10 cellular contexts compared by ENCODE assay signal in the genomic region with DNA sequence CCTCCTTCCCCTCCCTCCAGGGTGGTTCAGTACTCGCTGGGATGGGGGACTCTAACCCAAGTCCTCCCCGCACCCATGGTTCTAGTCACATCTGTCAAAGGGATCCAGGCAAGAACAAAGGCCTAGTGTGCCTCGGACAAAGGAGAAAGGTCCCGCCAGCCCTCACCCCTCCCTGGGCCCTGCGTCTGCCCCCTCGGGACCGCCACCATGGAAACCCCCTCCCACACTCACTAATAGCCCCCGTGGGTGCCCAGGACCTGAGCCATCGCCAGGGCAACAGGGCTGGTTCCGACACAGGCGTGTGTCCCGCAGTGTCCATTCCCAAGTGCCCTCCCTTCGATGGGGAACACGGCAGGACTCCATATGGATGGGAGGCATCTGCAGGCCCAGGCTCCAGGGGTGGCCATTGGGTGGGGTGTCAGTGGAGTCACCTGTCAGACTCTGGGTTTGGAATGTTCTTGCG. TPM values are rescaled to one million over a fixed set of nuclear protein-coding genes. Genes with fewer than 3 reads are reported as not detected.
A peak's percentile ranks its signal among the peaks of the same experiment; 100 is the strongest.
DNase-seq lines count a peak whose midpoint lies in the region; ATAC-seq and TF ChIP-seq lines count a peak whose summit lies in the region.
"Had no signal": no experiment of that assay in that cellular context is flagged by ENCODE, and none has a peak within 500 bp of the region (broad histone marks: within the 10 kb centered on the region; RNA-seq: fewer than 3 reads in every experiment).

No MANE protein-coding gene starts in this region.

- CTCF ChIA-PET in activated naive CD4-positive, alpha-beta T cell treated with anti-CD3 and anti-CD28 coated beads for 36 hours (lab: Charles Lee): no interaction called here

- peaks cover 23% of the 10 kb centered on the region for H3K36me3 Mint-ChIP-seq in activated naive CD4-positive, alpha-beta T cell treated with anti-CD3 and anti-CD28 coated beads for 36 hours (ENCODE audit: low read depth)
- peaks cover 42% of the 10 kb centered on the region for H3K36me3 Mint-ChIP-seq in activated T-helper 2 cell treated with anti-CD3 and anti-CD28 coated beads, Interferon-gamma antibody, Interleukin-2, Interleukin-4, amounts not matched to agents 10 μg/mL and 5 μg/mL and 100 μg/mL, durations not matched to agents 14 hours and 24 hours and 36 hours (ENCODE audit: low read depth)
- peaks cover 14% of the 10 kb centered on the region for H3K36me3 Mint-ChIP-seq in memory B cell

- ATAC-seq in memory B cell (ENCODE audit: low read depth) (no peak), left cardiac atrium (no peak)

- no peaks in the 10 kb centered on the region for H3K9me3 Mint-ChIP-seq in activated naive CD4-positive, alpha-beta T cell treated with anti-CD3 and anti-CD28 coated beads for 36 hours
- H3K9me3 Mint-ChIP-seq in activated T-helper 2 cell treated with anti-CD3 and anti-CD28 coated beads, Interferon-gamma antibody, Interleukin-2, Interleukin-4, amounts not matched to agents 10 μg/mL and 5 μg/mL and 100 μg/mL, durations not matched to agents 14 hours and 24 hours and 36 hours: no peaks in the 10 kb centered on the region
- H3K9me3 Mint-ChIP-seq in memory B cell: no peaks in the 10 kb centered on the region

- peaks cover 0 to 55% (median 37%) of the 10 kb centered on the region in 4 donors for H3K4me1 ChIP-seq in tibial nerve

- peaks cover 80% of the 10 kb centered on the region for H3K4me1 Mint-ChIP-seq in activated naive CD4-positive, alpha-beta T cell treated with anti-CD3 and anti-CD28 coated beads for 36 hours (ENCODE audit: low read depth)
- H3K4me1 Mint-ChIP-seq in activated T-helper 2 cell treated with anti-CD3 and anti-CD28 coated beads, Interferon-gamma antibody, Interleukin-2, Interleukin-4, amounts not matched to agents 10 μg/mL and 5 μg/mL and 100 μg/mL, durations not matched to agents 14 hours and 24 hours and 36 hours (ENCODE audit: low read depth): peaks cover 57% of the 10 kb centered on the region
- peaks cover 62% of the 10 kb centered on the region for H3K4me1 Mint-ChIP-seq in memory B cell

- H3K27ac ChIP-seq in tibial nerve: peak overlapping the region in 3 of 4 donors; percentile 60 to 77 (median 64)

- intact Hi-C loops in activated naive CD4-positive, alpha-beta T cell treated with anti-CD3 and anti-CD28 coated beads for 36 hours (cut with micrococcal nuclease): no loop called here
- intact Hi-C loops in activated T-helper 2 cell treated with anti-CD3 and anti-CD28 coated beads, Interferon-gamma antibody, Interleukin-2, Interleukin-4, amounts not matched to agents 10 μg/mL and 5 μg/mL and 100 μg/mL, durations not matched to agents 14 hours and 24 hours and 36 hours (cut with micrococcal nuclease): no loop called here
- intact Hi-C loops in left cardiac atrium (cut with DNase I): no loop called here

- no peak for TF ChIP-seq POLR2A in tibial nerve (IDR thresholded peaks at IDR 0.05)

- peak overlapping the region; percentile 96 for H3K27ac Mint-ChIP-seq in activated naive CD4-positive, alpha-beta T cell treated with anti-CD3 and anti-CD28 coated beads for 36 hours
- peak overlapping the region; percentile 88 for H3K27ac Mint-ChIP-seq in activated T-helper 2 cell treated with anti-CD3 and anti-CD28 coated beads, Interferon-gamma antibody, Interleukin-2, Interleukin-4, amounts not matched to agents 10 μg/mL and 5 μg/mL and 100 μg/mL, durations not matched to agents 14 hours and 24 hours and 36 hours
- peak overlapping the region; percentile 86 for H3K27ac Mint-ChIP-seq in memory B cell

- H3K27me3 ChIP-seq in tibial nerve: peaks cover 0 to 52% of the 10 kb centered on the region in 2 donors

- no peaks in the 10 kb centered on the region for H3K36me3 ChIP-seq in tibial nerve

- H3K9me3 ChIP-seq in tibial nerve: no peaks in the 10 kb centered on the region

- no peaks in the 10 kb centered on the region for H3K27me3 Mint-ChIP-seq in activated naive CD4-positive, alpha-beta T cell treated with anti-CD3 and anti-CD28 coated beads for 36 hours (ENCODE audit: low read depth)
- peaks cover 4% of the 10 kb centered on the region for H3K27me3 Mint-ChIP-seq in activated T-helper 2 cell treated with anti-CD3 and anti-CD28 coated beads, Interferon-gamma antibody, Interleukin-2, Interleukin-4, amounts not matched to agents 10 μg/mL and 5 μg/mL and 100 μg/mL, durations not matched to agents 14 hours and 24 hours and 36 hours (ENCODE audit: low read depth)
- H3K27me3 Mint-ChIP-seq in memory B cell: no peaks in the 10 kb centered on the region

- H3K4me3 Mint-ChIP-seq in activated naive CD4-positive, alpha-beta T cell treated with anti-CD3 and anti-CD28 coated beads for 36 hours: peak overlapping the region; percentile 83
- peak overlapping the region; percentile 67 for H3K4me3 Mint-ChIP-seq in activated T-helper 2 cell treated with anti-CD3 and anti-CD28 coated beads, Interferon-gamma antibody, Interleukin-2, Interleukin-4, amounts not matched to agents 10 μg/mL and 5 μg/mL and 100 μg/mL, durations not matched to agents 14 hours and 24 hours and 36 hours (ENCODE audit: low read depth)
- peak overlapping the region; percentile 90 for H3K4me3 Mint-ChIP-seq in memory B cell

- TF ChIP-seq EP300 in tibial nerve (IDR thresholded peaks at IDR 0.05): peak in 1 of 2 donors; percentile 43

- WGBS in tibial nerve, 2 donors: 30 to 48% methylated on average over 2 to 15 of the region's 15 CpGs

- H3K4me3 ChIP-seq in tibial nerve: no peak overlapping the region

- DNase-seq in activated naive CD4-positive, alpha-beta T cell treated with anti-CD3 and anti-CD28 coated beads for 36 hours: no peak
- DNase-seq in activated naive CD4-positive, alpha-beta T cell treated with anti-CD3 and anti-CD28 coated beads, Interleukin-2, amount 50 U/mL, for 16 hours: no peak
- DNase-seq in activated T-helper 2 cell treated with anti-CD3 and anti-CD28 coated beads, Interferon-gamma antibody, Interleukin-2, Interleukin-4, amounts not matched to agents 10 μg/mL and 5 μg/mL and 100 μg/mL, durations not matched to agents 14 hours and 24 hours and 36 hours (ENCODE audit: low spot score): no peak
- DNase-seq in memory B cell (ENCODE audit: low spot score in 2 of 2): no peak
- no peak for DNase-seq in tibial nerve (ENCODE audit: low spot score in 2 of 2)
- no peak for DNase-seq in left cardiac atrium
- DNase-seq in activated effector memory CD4-positive, alpha-beta T cell treated with anti-CD3 and anti-CD28 coated beads, Interleukin-2, amount 50 U/mL, for 16 hours: no peak
- DNase-seq in kidney tubule cell (ENCODE audit: low spot score): no peak

- TF ChIP-seq CTCF in tibial nerve (IDR thresholded peaks at IDR 0.05): no peak

RNA-seq across cellular contexts. Expression of a gene that starts 5.1 kb away (rescaled TPM):
- total RNA-seq in activated naive CD4-positive, alpha-beta T cell treated with anti-CD3 and anti-CD28 coated beads for 36 hours: 1 to 10 TPM in 1 of 2 experiments, under 1 TPM in 1; 0.91 to 2.0 TPM
- 0.51 and 0.68 TPM in 2 replicates for total RNA-seq in activated T-helper 2 cell treated with anti-CD3 and anti-CD28 coated beads, Interferon-gamma antibody, Interleukin-2, Interleukin-4, amounts not matched to agents 10 μg/mL and 5 μg/mL and 100 μg/mL, durations not matched to agents 14 hours and 24 hours and 36 hours
- total RNA-seq in tibial nerve: 1 to 10 TPM; 1.8 to 5.9 (median 4.3) TPM
- total RNA-seq in left cardiac atrium: 10 to 100 TPM in 1 of 2 donors, 1 to 10 TPM in 1; 6.6 to 11.9 TPM

RNA-seq across cellular contexts. Expression of a gene that starts 6.5 kb away (rescaled TPM):
- total RNA-seq in activated naive CD4-positive, alpha-beta T cell treated with anti-CD3 and anti-CD28 coated beads for 36 hours: 10 to 100 TPM; 73.7 to 81.4 TPM
- total RNA-seq in activated T-helper 2 cell treated with anti-CD3 and anti-CD28 coated beads, Interferon-gamma antibody, Interleukin-2, Interleukin-4, amounts not matched to agents 10 μg/mL and 5 μg/mL and 100 μg/mL, durations not matched to agents 14 hours and 24 hours and 36 hours: 112 and 118 TPM in 2 replicates
- total RNA-seq in tibial nerve (1 to 10 TPM; 1.5 to 4.5 (median 2.2) TPM), left cardiac atrium (1 to 10 TPM; 2.4 to 2.8 TPM)
- total RNA-seq: chondrocyte, MCF 10A had no signal

RNA-seq across cellular contexts. Expression of a gene that starts 8.7 kb away (rescaled TPM):
- 100 to 1,000 TPM; 202 to 204 TPM for total RNA-seq in activated naive CD4-positive, alpha-beta T cell treated with anti-CD3 and anti-CD28 coated beads for 36 hours
- 250 and 262 TPM in 2 replicates for total RNA-seq in activated T-helper 2 cell treated with anti-CD3 and anti-CD28 coated beads, Interferon-gamma antibody, Interleukin-2, Interleukin-4, amounts not matched to agents 10 μg/mL and 5 μg/mL and 100 μg/mL, durations not matched to agents 14 hours and 24 hours and 36 hours
- total RNA-seq in tibial nerve: 10 to 100 TPM; 50.6 to 97.8 (median 72.7) TPM
- 10 to 100 TPM; 86.7 to 94.1 TPM for total RNA-seq in left cardiac atrium

RNA-seq across cellular contexts. Expression of a gene that starts 17.9 kb away (rescaled TPM):
- total RNA-seq in activated naive CD4-positive, alpha-beta T cell treated with anti-CD3 and anti-CD28 coated beads for 36 hours: 10 to 100 TPM; 50.7 to 51.2 TPM
- 67.6 and 70.2 TPM in 2 replicates for total RNA-seq in activated T-helper 2 cell treated with anti-CD3 and anti-CD28 coated beads, Interferon-gamma antibody, Interleukin-2, Interleukin-4, amounts not matched to agents 10 μg/mL and 5 μg/mL and 100 μg/mL, durations not matched to agents 14 hours and 24 hours and 36 hours
- total RNA-seq in tibial nerve (10 to 100 TPM; 36.9 to 69.3 (median 47.1) TPM), left cardiac atrium (10 to 100 TPM; 25.5 to 31.0 TPM)

RNA-seq across cellular contexts. Expression of a gene that starts 18.6 kb away (rescaled TPM):
- 10 to 100 TPM; 29.5 to 30.7 TPM for total RNA-seq in activated naive CD4-positive, alpha-beta T cell treated with anti-CD3 and anti-CD28 coated beads for 36 hours
- 32.1 and 34.1 TPM in 2 replicates for total RNA-seq in activated T-helper 2 cell treated with anti-CD3 and anti-CD28 coated beads, Interferon-gamma antibody, Interleukin-2, Interleukin-4, amounts not matched to agents 10 μg/mL and 5 μg/mL and 100 μg/mL, durations not matched to agents 14 hours and 24 hours and 36 hours
- total RNA-seq in tibial nerve (10 to 100 TPM; 22.7 to 39.0 (median 36.4) TPM), left cardiac atrium (1 to 10 TPM; 6.2 to 9.0 TPM)

Comparison
In these comparisons a context has a peak if more than half of its experiments do, and no peak if none do; other contexts are left out.
1. RNA of a gene that starts 6.5 kb away (total RNA-seq): 112 to 118 TPM in activated T-helper 2 cell treated with anti-CD3 and anti-CD28 coated beads, Interferon-gamma antibody, Interleukin-2, Interleukin-4, amounts not matched to agents 10 μg/mL and 5 μg/mL and 100 μg/mL, durations not matched to agents 14 hours and 24 hours and 36 hours and 73.7 to 81.4 TPM in activated naive CD4-positive, alpha-beta T cell treated with anti-CD3 and anti-CD28 coated beads for 36 hours; 2.4 to 2.8 TPM in left cardiac atrium and 1.5 to 4.5 TPM in tibial nerve; every median in the first group is over 10 times any median in the second.
2. Peak in every context shown above with its lines, with median percentiles within 50 percentile points of each other: H3K27ac Mint-ChIP-seq and H3K4me3 Mint-ChIP-seq.